In genomic region chr17:43010667-43011308, GRCh38 we compare ENCODE assay signal across 1 cellular context.
TF ChIP-seq lines count a peak whose summit lies in the region.

No MANE protein-coding gene starts in this region.

TF ChIP-seq in HepG2, 621 proteins besides CTCF, POLR2A, EP300 and RAD21 (continued from another document and continues in another):
- TF ChIP-seq IKZF5 (CRISPR knock-in tag; IDR thresholded peaks at IDR 0.05) (peak; percentile 98), FOXP1 (IDR thresholded peaks at IDR 0.05) (peak; percentile 54; the same call in 1 of the 2 replicates), FOXP1 (CRISPR knock-in tag; IDR thresholded peaks at IDR 0.05) (peak; percentile 75), TEF (CRISPR knock-in tag; IDR thresholded peaks at IDR 0.05) (no peak), ZNF780A (CRISPR knock-in tag; IDR thresholded peaks at IDR 0.05) (no peak), PAXIP1 (CRISPR knock-in tag; conservative IDR thresholded peaks at IDR 0.05) (peak; percentile 95), ELF3 (CRISPR knock-in tag; IDR thresholded peaks at IDR 0.05) (peak; percentile 81), HMG20B (CRISPR knock-in tag; conservative IDR thresholded peaks at IDR 0.05) (peak; percentile 61; the same call in 1 of the 2 replicates), ZNF383 (CRISPR knock-in tag; IDR thresholded peaks at IDR 0.05; ENCODE audit: borderline replicate concordance) (no peak), ZBTB40 (IDR thresholded peaks at IDR 0.05) (no peak), ZBTB40 (CRISPR knock-in tag; IDR thresholded peaks at IDR 0.05) (peak; percentile 84; the same call in 1 of the 2 replicates), SOX6 (IDR thresholded peaks at IDR 0.05) (no peak), SOX6 (CRISPR knock-in tag; IDR thresholded peaks at IDR 0.05) (peak; percentile 89), SIX1 (CRISPR knock-in tag; IDR thresholded peaks at IDR 0.05; ENCODE audit: borderline replicate concordance) (peak; percentile 57; the same call in 1 of the 2 replicates), ZNF746 (CRISPR knock-in tag; IDR thresholded peaks at IDR 0.05) (no peak; the same call in 1 of the 2 replicates), POLR2G (IDR thresholded peaks at IDR 0.05; ENCODE audit: low read depth, low read length) (peak; percentile 57; the same call in 1 of the 2 replicates), GABPB1 (CRISPR knock-in tag; IDR thresholded peaks at IDR 0.05) (peak; percentile 17; the same call in 1 of the 2 replicates), RFXANK (CRISPR knock-in tag; IDR thresholded peaks at IDR 0.05) (peak; percentile 88), THRA (CRISPR knock-in tag; IDR thresholded peaks at IDR 0.05; ENCODE audit: borderline replicate concordance) (peak; percentile 79; the same call in 1 of the 2 replicates), THAP7 (CRISPR knock-in tag; IDR thresholded peaks at IDR 0.05) (no peak), ARID4A (CRISPR knock-in tag; IDR thresholded peaks at IDR 0.05; ENCODE audit: borderline replicate concordance) (peak; percentile 66; the same call in 1 of the 2 replicates), ZNF281 (CRISPR knock-in tag; IDR thresholded peaks at IDR 0.05; ENCODE audit: borderline replicate concordance) (no peak; the same call in 1 of the 2 replicates), RORA (CRISPR knock-in tag; IDR thresholded peaks at IDR 0.05) (no peak), JUND (CRISPR knock-in tag; IDR thresholded peaks at IDR 0.05) (no peak), ZGPAT (CRISPR knock-in tag; IDR thresholded peaks at IDR 0.05) (peak; percentile 85), THAP11 (CRISPR knock-in tag; IDR thresholded peaks at IDR 0.05) (peak; percentile 64; the same call in 1 of the 2 replicates), ISL2 (CRISPR knock-in tag; IDR thresholded peaks at IDR 0.05) (peak; percentile 37; the same call in 1 of the 2 replicates), ZKSCAN1 (IDR thresholded peaks at IDR 0.05; ENCODE audit: low read length) (0 out of 2 replicates have a peak, but pooled peaks have one; percentile 17)
